In the genomic region with DNA sequence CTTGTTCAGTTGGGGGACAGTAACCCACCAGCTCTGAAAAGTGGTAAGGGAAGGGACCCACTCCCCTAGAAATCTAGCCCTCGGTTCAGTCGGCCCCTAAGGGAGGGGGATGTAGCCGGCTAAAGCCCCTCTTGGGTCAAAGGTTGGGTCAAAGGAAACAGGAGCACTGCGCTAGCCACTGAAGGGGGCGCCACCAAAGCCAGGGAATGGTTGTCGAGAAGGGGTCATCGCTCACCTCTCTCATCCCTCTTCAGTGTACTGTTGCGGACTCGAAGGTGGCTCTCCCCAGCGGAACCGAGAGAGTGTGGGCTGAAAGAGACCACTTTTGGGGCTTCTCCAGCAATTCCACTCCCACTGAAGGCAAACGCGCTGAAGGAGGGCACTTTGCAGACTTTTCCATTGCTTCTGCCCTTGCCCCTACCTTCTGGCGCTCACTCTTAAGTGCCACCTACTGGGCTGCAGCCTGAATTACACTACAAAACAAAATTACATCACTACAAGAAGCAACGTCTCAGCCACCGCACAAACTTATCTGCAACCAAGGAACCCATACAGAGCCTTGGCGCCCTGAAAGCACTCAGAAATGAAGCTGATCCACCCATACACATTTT, we compare ENCODE assay signal across 9 cellular contexts.
DNase-seq lines count a peak whose midpoint lies in the region; ATAC-seq and TF ChIP-seq lines count a peak whose summit lies in the region.
"Had no signal": no experiment of that assay in that cellular context is flagged by ENCODE, and none has a peak within 500 bp of the region (broad histone marks: within the 10 kb centered on the region; RNA-seq: fewer than 3 reads in every experiment).

No MANE protein-coding gene starts in this region.

- in situ Hi-C loops in transverse colon (cut with MboI; ENCODE audit: low pct_ligation_motif_present in 1 of 4, low pct_unique_long_range_greater_than_20kb in 1 of 4, low sequenced_read_pairs in 3 of 4) = no loop called here

- TF ChIP-seq CTCF in left ventricle myocardium inferior (IDR thresholded peaks at IDR 0.05; ENCODE audit: borderline replicate concordance) = peak; percentile 30
- peak; percentile 68 for TF ChIP-seq CTCF in cardiac fibroblast (IDR thresholded peaks at IDR 0.05; ENCODE audit: low read depth, low read length)
- peak; percentile 14 to 31 (median 29) for TF ChIP-seq CTCF in transverse colon (IDR thresholded peaks at IDR 0.05)

- intact Hi-C loops in left ventricle myocardium inferior (cut with micrococcal nuclease) (no loop called here), cardiac septum (cut with DNase I) (loop anchor here (5.0 kb wide), 1 partner anchor 104 kb away; no protein-coding TSS in a partner anchor), transverse colon (cut with DNase I; ENCODE audit: low total_unique reads) (no loop called here)

- H3K27ac ChIP-seq in left ventricle myocardium inferior (replicated peaks) (no peak overlapping the region), transverse colon (no peak overlapping the region)

- no peak for TF ChIP-seq EP300 in transverse colon (IDR thresholded peaks at IDR 0.05; ENCODE audit: low read depth)

- ATAC-seq in GM21786 (IDR thresholded peaks at IDR 0.05; ENCODE audit: unreplicated experiment) = no peak

- TF ChIP-seq POLR2A in transverse colon (IDR thresholded peaks at IDR 0.05) = no peak

- no peaks in the 10 kb centered on the region for H3K27me3 ChIP-seq in left ventricle myocardium inferior (ENCODE audit: low read depth)
- no peaks in the 10 kb centered on the region for H3K27me3 ChIP-seq in transverse colon

- H3K36me3 ChIP-seq in left ventricle myocardium inferior (no peaks in the 10 kb centered on the region), transverse colon (no peaks in the 10 kb centered on the region)

- no peak overlapping the region for H3K4me3 ChIP-seq in left ventricle myocardium inferior
- H3K4me3 ChIP-seq in cardiac fibroblast (replicated peaks in 1 of 2; ENCODE audit: low read depth in 2 of 2, low read length in 2 of 2) = no peak overlapping the region
- H3K4me3 ChIP-seq in transverse colon = no peak overlapping the region

- WGBS in transverse colon (ENCODE audit: low coverage in 1 of 2), 2 donors = 79 to 90% methylated on average over 6 to 17 of the region's 17 CpGs

- DNase-seq in left ventricle myocardium inferior (no peak), cardiac septum (ENCODE audit: low spot score) (no peak), HT1080 (ENCODE audit: low read depth) (peak; percentile 35), cardiac fibroblast (ENCODE audit: low read depth in 2 of 2) (peak; percentile 32 to 43), transverse colon (no peak), SK-N-DZ (ENCODE audit: low spot score) (no peak), retina (no peak)
- DNase-seq: SW 1271 had no signal

- H3K9me3 ChIP-seq in left ventricle myocardium inferior (replicated peaks) (no peaks in the 10 kb centered on the region), transverse colon (no peaks in the 10 kb centered on the region)

- no peaks in the 10 kb centered on the region for H3K4me1 ChIP-seq in left ventricle myocardium inferior
- no peaks in the 10 kb centered on the region for H3K4me1 ChIP-seq in transverse colon

Comparison
In these comparisons a context has a peak if more than half of its experiments do, and no peak if none do; other contexts are left out.
1. DNase-seq: peak in HT1080 (single experiment) and cardiac fibroblast (2 of 2); none in left ventricle myocardium inferior (single experiment), cardiac septum (single experiment), transverse colon (single experiment), SK-N-DZ (single experiment) and retina (single experiment).
2. Peak in every context shown above with its lines, with median percentiles within 50 percentile points of each other: CTCF ChIP-seq.